Comparison of ENCODE assay signal across 14 cellular contexts in genomic region chr11:120385110-120385509, GRCh38. TPM values are rescaled to one million over a fixed set of nuclear protein-coding genes. Genes with fewer than 3 reads are reported as not detected.
DNase-seq lines count a peak whose midpoint lies in the region; ATAC-seq and TF ChIP-seq lines count a peak whose summit lies in the region.
"Had no signal": no experiment of that assay in that cellular context is flagged by ENCODE, and none has a peak within 500 bp of the region (broad histone marks: within the 10 kb centered on the region; RNA-seq: fewer than 3 reads in every experiment).

No MANE protein-coding gene starts in this region.

- no peaks in the 10 kb centered on the region for H3K36me3 ChIP-seq in upper lobe of left lung
- H3K36me3 ChIP-seq: thoracic aorta had no signal

- no peak for TF ChIP-seq EP300 in upper lobe of left lung (IDR thresholded peaks at IDR 0.05)

- no peak for ATAC-seq in upper lobe of left lung (ENCODE audit: low FRiP score in 2 of 2)

- no peaks in the 10 kb centered on the region for H3K9me3 ChIP-seq in upper lobe of left lung
- H3K9me3 ChIP-seq: thoracic aorta had no signal

- H3K4me1 ChIP-seq in upper lobe of left lung, result peaks cover 11 to 44% (median 26%) of the 10 kb centered on the region in 4 donors

- 77 to 78% methylated on average over 5 of the region's 5 CpGs for WGBS in upper lobe of left lung, 2 donors

- POLR2A ChIA-PET in HEK293T (lab: Yijun Ruan, JAX), result interaction anchor here (0.9 to 1.4 kb wide), 2 partner anchors 49 to 50 kb away, joined by 3 read pairs; partner anchors contain the start of gene ARHGEF12

- no peak for TF ChIP-seq POLR2A in upper lobe of left lung (IDR thresholded peaks at IDR 0.05)

- H3K27ac ChIP-seq in angular gyrus (ENCODE audit: low read depth, low read length) (peak overlapping the region; percentile 68), upper lobe of left lung (no peak overlapping the region)
- H3K27ac ChIP-seq: thoracic aorta had no signal

- peak; percentile 19 for DNase-seq in HEK293T (ENCODE audit: extremely low spot score)
- peak; percentile 19 for DNase-seq in iPS-NIHi7 (ENCODE audit: extremely low spot score)
- DNase-seq in superior temporal gyrus (ENCODE audit: extremely low spot score), result peak; percentile 59
- DNase-seq in HUDEP-2 (lab: John Stamatoyannopoulos, UW; ENCODE audit: unreplicated experiment in 76 of 76), result no peak
- DNase-seq in upper lobe of left lung, result no peak
- DNase-seq in NCI-H526 treated with DMSO at 0.1 percent for 48 hours (lab: John Stamatoyannopoulos, UW), result no peak
- DNase-seq: activated CD8-positive, alpha-beta memory T cell treated with anti-CD3 and anti-CD28 coated beads for 24 hours; cortex of kidney; midbrain; NCI-H1092; NCI-H2171; stimulated activated CD4-positive, alpha-beta T cell treated with anti-CD3 and anti-CD28 coated beads, Interleukin-4, amount 100 ng/mL, for 24 hours had no signal

- TF ChIP-seq CTCF in upper lobe of left lung (IDR thresholded peaks at IDR 0.05), result no peak

- H3K27me3 ChIP-seq in upper lobe of left lung, result no peaks in the 10 kb centered on the region

- H3K4me3 ChIP-seq in upper lobe of left lung, result no peak overlapping the region
- H3K4me3 ChIP-seq: thoracic aorta had no signal

- CTCF ChIA-PET in HEK293T (lab: Yijun Ruan, JAX), result interaction anchor here (0.6 to 0.9 kb wide), 3 partner anchors 8 to 46 kb away, joined by 3 to 7 read pairs (median 3); no protein-coding TSS in a partner anchor

TF ChIP-seq in HEK293T, 16 proteins besides CTCF, POLR2A, EP300 and RAD21:
- no peak for TF ChIP-seq HDGF (IDR thresholded peaks at IDR 0.05; ENCODE audit: borderline replicate concordance)
- no peak for TF ChIP-seq CTBP1 (IDR thresholded peaks at IDR 0.05; ENCODE audit: borderline replicate concordance)
- no peak for TF ChIP-seq ZNF384 (IDR thresholded peaks at IDR 0.05)
- TF ChIP-seq SUZ12 (IDR thresholded peaks at IDR 0.05), result no peak
- no peak for TF ChIP-seq SP1 (IDR thresholded peaks at IDR 0.05)
- TF ChIP-seq FOXM1 (IDR thresholded peaks at IDR 0.05; ENCODE audit: borderline replicate concordance), result no peak
- no peak for TF ChIP-seq PKNOX1 (IDR thresholded peaks at IDR 0.05)
- TF ChIP-seq TARDBP (IDR thresholded peaks at IDR 0.05), result no peak
- TF ChIP-seq ELF4 (IDR thresholded peaks at IDR 0.05), result no peak
- TF ChIP-seq NFRKB (IDR thresholded peaks at IDR 0.05), result no peak
- no peak for TF ChIP-seq BHLHE40 (IDR thresholded peaks at IDR 0.05; ENCODE audit: borderline replicate concordance)
- TF ChIP-seq L3MBTL2 (conservative IDR thresholded peaks at IDR 0.05), result no peak
- no peak for TF ChIP-seq ARNT (IDR thresholded peaks at IDR 0.05)
- no peak for TF ChIP-seq FOXA1 (IDR thresholded peaks at IDR 0.05)

RNA-seq across cellular contexts. Expression of gene ARHGEF12, which starts 48.9 kb away (rescaled TPM):
- total RNA-seq in upper lobe of left lung, result 100 to 1,000 TPM in 4 of 6 donors, 10 to 100 TPM in 2; 90.1 to 170 (median 106) TPM

Comparison
In these comparisons a context has a peak if more than half of its experiments do, and no peak if none do; other contexts are left out.
1. DNase-seq: peak in HEK293T (single experiment), iPS-NIHi7 (single experiment) and superior temporal gyrus (single experiment); none in HUDEP-2 (0 of 76), upper lobe of left lung (0 of 2) and NCI-H526 treated with DMSO at 0.1 percent for 48 hours (single experiment).